In genomic region chr17:31825961-31826691, GRCh38 we compare ENCODE assay signal across 1 cellular context.
A peak's percentile ranks its signal among the peaks of the same experiment; 100 is the strongest.
TF ChIP-seq lines count a peak whose summit lies in the region.

No MANE protein-coding gene starts in this region.

TF ChIP-seq in HepG2, 621 proteins besides CTCF, POLR2A, EP300 and RAD21:
- TF ChIP-seq ETV5 (CRISPR knock-in tag; IDR thresholded peaks at IDR 0.05; ENCODE audit: borderline replicate concordance) (peak; percentile 30; the same call in 1 of the 2 replicates), CEBPB (IDR thresholded peaks at IDR 0.05; ENCODE audit: borderline replicate concordance, low read depth, low read length) (peak; percentile 22; the same call in 1 of the 2 replicates), GABPB1 (CRISPR knock-in tag; IDR thresholded peaks at IDR 0.05) (peak; percentile 56), ZNF318 (CRISPR knock-in tag; IDR thresholded peaks at IDR 0.05) (no peak), ZNF503 (CRISPR knock-in tag; IDR thresholded peaks at IDR 0.05) (no peak), ZFY (CRISPR knock-in tag; IDR thresholded peaks at IDR 0.05) (peak; percentile 27), SALL1 (CRISPR knock-in tag; IDR thresholded peaks at IDR 0.05) (0 out of 2 replicates have a peak, but pooled peaks have one; percentile 10), ZFX (CRISPR knock-in tag; IDR thresholded peaks at IDR 0.05; ENCODE audit: low read depth) (peak; percentile 46; the same call in 1 of the 2 replicates), GABPA (IDR thresholded peaks at IDR 0.05; ENCODE audit: low read depth, low read length) (no peak), GABPA (CRISPR knock-in tag; IDR thresholded peaks at IDR 0.05; ENCODE audit: low read depth) (peak; percentile 47; the same call in 1 of the 2 replicates), TSC22D2 (CRISPR knock-in tag; IDR thresholded peaks at IDR 0.05; ENCODE audit: borderline replicate concordance) (no peak), KAT8 (CRISPR knock-in tag; IDR thresholded peaks at IDR 0.05) (0 out of 2 replicates have a peak, but pooled peaks have one; percentile 29), ZNF687 (CRISPR knock-in tag; IDR thresholded peaks at IDR 0.05) (peak; percentile 67), ELF1 (CRISPR knock-in tag; IDR thresholded peaks at IDR 0.05) (peak; percentile 68), ELF3 (CRISPR knock-in tag; IDR thresholded peaks at IDR 0.05) (peak; percentile 71), FOSL2 (CRISPR knock-in tag; IDR thresholded peaks at IDR 0.05) (peak; percentile 33; the same call in 1 of the 2 replicates), ZNF740 (CRISPR knock-in tag; IDR thresholded peaks at IDR 0.05) (no peak), KMT2A (CRISPR knock-in tag; IDR thresholded peaks at IDR 0.05) (no peak)
